In the genomic region with DNA sequence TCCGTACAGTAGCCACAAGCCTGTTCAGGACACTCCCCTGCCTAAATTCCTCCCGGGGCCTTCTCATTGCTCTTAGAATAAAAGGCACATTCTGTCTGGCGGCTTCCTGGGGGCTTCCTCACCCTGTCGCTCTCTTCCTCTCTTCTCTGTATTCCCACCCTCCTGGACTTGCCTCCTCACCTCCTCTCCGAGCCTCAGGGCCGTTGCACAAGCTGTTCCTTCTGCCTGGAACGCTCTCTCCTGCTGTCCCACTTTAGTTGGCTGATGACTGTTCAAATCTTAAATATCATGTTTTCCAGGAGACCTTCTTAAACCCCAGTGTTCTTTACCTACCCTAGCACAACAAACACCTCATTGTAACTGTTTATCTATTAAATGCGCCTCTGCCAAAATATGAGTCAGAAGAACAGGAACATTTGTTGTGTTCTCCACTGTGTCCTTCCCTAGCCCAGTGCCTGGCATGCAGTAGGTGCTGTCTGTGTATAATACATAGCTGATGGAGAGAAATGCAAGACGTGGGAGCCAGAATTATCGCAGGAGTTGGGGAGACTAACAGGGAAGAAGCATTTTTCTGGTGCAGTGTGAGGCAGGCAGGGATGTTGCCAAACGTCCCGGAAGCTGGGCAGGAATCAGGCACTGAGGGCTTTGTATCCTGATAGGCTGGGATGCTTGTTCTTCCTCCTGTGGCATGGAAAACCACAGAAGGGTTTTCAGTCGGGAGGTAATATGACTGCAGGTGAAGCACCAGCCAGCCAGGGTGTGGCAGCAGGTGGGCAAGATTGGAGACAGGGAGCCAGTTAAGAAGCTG, we compare ENCODE assay signal across 12 cellular contexts. TPM values are rescaled to one million over a fixed set of nuclear protein-coding genes. Genes with fewer than 3 reads are reported as not detected.
DNase-seq lines count a peak whose midpoint lies in the region; ATAC-seq and TF ChIP-seq lines count a peak whose summit lies in the region.
"Had no signal": no experiment of that assay in that cellular context is flagged by ENCODE, and none has a peak within 500 bp of the region (broad histone marks: within the 10 kb centered on the region; RNA-seq: fewer than 3 reads in every experiment).

No MANE protein-coding gene starts in this region.

- H3K4me1 Mint-ChIP-seq in naive thymus-derived CD8-positive, alpha-beta T cell = no peaks in the 10 kb centered on the region
- H3K4me1 Mint-ChIP-seq in activated T-cell treated with anti-CD3 and anti-CD28 coated beads, Interleukin-2, amount 50 U/mL, for 72 hours (ENCODE audit: low read depth) = peaks cover 6% of the 10 kb centered on the region

- intact Hi-C loops in dorsolateral prefrontal cortex (cut with DNase I) = no loop called here

- H3K4me3 Mint-ChIP-seq in naive thymus-derived CD8-positive, alpha-beta T cell = no peak overlapping the region
- H3K4me3 Mint-ChIP-seq in activated T-cell treated with anti-CD3 and anti-CD28 coated beads, Interleukin-2, amount 50 U/mL, for 72 hours = no peak overlapping the region
- H3K4me3 Mint-ChIP-seq: CD4-positive, alpha-beta memory T cell had no signal

- H3K27ac ChIP-seq in dorsolateral prefrontal cortex = peak overlapping the region in 58 of 59 donors; percentile 1 to 91 (median 79)

- no peak for ATAC-seq in naive thymus-derived CD8-positive, alpha-beta T cell
- ATAC-seq in GM18498 (IDR thresholded peaks at IDR 0.05; ENCODE audit: unreplicated experiment) (no peak), HG03442 (IDR thresholded peaks at IDR 0.05; ENCODE audit: unreplicated experiment) (no peak)
- no peak for ATAC-seq in activated T-cell treated with anti-CD3 and anti-CD28 coated beads, Interleukin-2, amount 50 U/mL, for 72 hours (replicated peaks in 1 of 2)

- peak overlapping the region in 1 of 10 donors; percentile 35 for H3K27ac Mint-ChIP-seq in naive thymus-derived CD8-positive, alpha-beta T cell
- no peak overlapping the region for H3K27ac Mint-ChIP-seq in activated T-cell treated with anti-CD3 and anti-CD28 coated beads, Interleukin-2, amount 50 U/mL, for 72 hours

- DNase-seq in Ammon's horn (ENCODE audit: low spot score) (peak; percentile 74), NCI-H2107 treated with DMSO at 0.1 percent for 48 hours (lab: John Stamatoyannopoulos, UW; ENCODE audit: unreplicated experiment) (peak; percentile 85), dorsolateral prefrontal cortex (peak in 5 of 10 donors; percentile 47 to 56 (median 50)), myocyte (ENCODE audit: low read depth) (peak; percentile 43)
- no peak for DNase-seq in naive thymus-derived CD8-positive, alpha-beta T cell
- DNase-seq in activated T-cell treated with anti-CD3 and anti-CD28 coated beads, Interleukin-2, amount 50 U/mL, for 72 hours = no peak
- DNase-seq: CD4-positive, alpha-beta memory T cell; OCI-M1; retina; stimulated activated CD8-positive, alpha-beta memory T cell treated with anti-CD3 and anti-CD28 coated beads, Interleukin-4, amount 100 ng/mL, for 48 hours had no signal

- POLR2A ChIA-PET in naive thymus-derived CD8-positive, alpha-beta T cell (lab: Charles Lee) = no interaction called here

- no peaks in the 10 kb centered on the region for H3K9me3 Mint-ChIP-seq in naive thymus-derived CD8-positive, alpha-beta T cell
- no peaks in the 10 kb centered on the region for H3K9me3 Mint-ChIP-seq in activated T-cell treated with anti-CD3 and anti-CD28 coated beads, Interleukin-2, amount 50 U/mL, for 72 hours
- H3K9me3 Mint-ChIP-seq: CD4-positive, alpha-beta memory T cell had no signal

- no peak overlapping the region for H3K4me3 ChIP-seq in dorsolateral prefrontal cortex

- peaks cover 0 to 3% (median 0%) of the 10 kb centered on the region in 5 donors for H3K27me3 Mint-ChIP-seq in naive thymus-derived CD8-positive, alpha-beta T cell
- H3K27me3 Mint-ChIP-seq in activated T-cell treated with anti-CD3 and anti-CD28 coated beads, Interleukin-2, amount 50 U/mL, for 72 hours (ENCODE audit: low read depth) = peaks cover 7% of the 10 kb centered on the region

- no peak for TF ChIP-seq CTCF in dorsolateral prefrontal cortex (IDR thresholded peaks at IDR 0.05 in 54 of 56, conservative IDR thresholded peaks at IDR 0.05 in 2 of 56; ENCODE audit: low read depth in 1 of 56, partially characterized antibody in 56 of 56)

- no peaks in the 10 kb centered on the region for H3K36me3 Mint-ChIP-seq in naive thymus-derived CD8-positive, alpha-beta T cell
- H3K36me3 Mint-ChIP-seq in activated T-cell treated with anti-CD3 and anti-CD28 coated beads, Interleukin-2, amount 50 U/mL, for 72 hours (ENCODE audit: insufficient read depth in 2 of 2) = no peaks in the 10 kb centered on the region

- no peaks in the 10 kb centered on the region for H3K27me3 ChIP-seq in dorsolateral prefrontal cortex

RNA-seq across cellular contexts. Expression of a gene that starts 24.1 kb away (rescaled TPM):
- total RNA-seq in dorsolateral prefrontal cortex = 10 to 100 TPM; 55.1 to 96.7 (median 78.0) TPM
- total RNA-seq in myocyte = 74.7 and 85.8 TPM in 2 replicates
- 44.7 TPM for polyA plus RNA-seq in myocyte (2012)
- total RNA-seq in naive thymus-derived CD8-positive, alpha-beta T cell = 100 to 1,000 TPM; 123 to 131 TPM
- polyA plus RNA-seq in naive thymus-derived CD8-positive, alpha-beta T cell = 100 to 1,000 TPM in 1 of 3 donors, 10 to 100 TPM in 2; 87.6 to 106 (median 97.8) TPM
- total RNA-seq in activated T-cell treated with anti-CD3 and anti-CD28 coated beads, Interleukin-2, amount 50 U/mL, for 72 hours = 100 to 1,000 TPM; 108 to 110 TPM

RNA-seq across cellular contexts. Expression of a gene that starts 44.2 kb away (rescaled TPM):
- total RNA-seq in dorsolateral prefrontal cortex (100 to 1,000 TPM; 184 to 392 (median 248) TPM), myocyte (733 and 867 TPM in 2 replicates)
- polyA plus RNA-seq in myocyte (2012) = 256 TPM
- total RNA-seq in naive thymus-derived CD8-positive, alpha-beta T cell = 100 to 1,000 TPM; 266 to 275 TPM
- 10 to 100 TPM; 13.3 to 67.1 (median 20.1) TPM for polyA plus RNA-seq in naive thymus-derived CD8-positive, alpha-beta T cell
- total RNA-seq in activated T-cell treated with anti-CD3 and anti-CD28 coated beads, Interleukin-2, amount 50 U/mL, for 72 hours = 100 to 1,000 TPM; 131 to 142 TPM

RNA-seq across cellular contexts. Expression of a gene that starts 50.9 kb away (rescaled TPM):
- 10 to 100 TPM; 41.0 to 81.9 (median 61.8) TPM for total RNA-seq in dorsolateral prefrontal cortex
- 82.4 and 93.9 TPM in 2 replicates for total RNA-seq in myocyte
- 133 TPM for polyA plus RNA-seq in myocyte (2012)
- total RNA-seq in naive thymus-derived CD8-positive, alpha-beta T cell = 10 to 100 TPM; 44.6 to 53.7 TPM
- 100 to 1,000 TPM in 2 of 3 donors, 10 to 100 TPM in 1; 99.9 to 115 (median 110) TPM for polyA plus RNA-seq in naive thymus-derived CD8-positive, alpha-beta T cell
- total RNA-seq in activated T-cell treated with anti-CD3 and anti-CD28 coated beads, Interleukin-2, amount 50 U/mL, for 72 hours = 10 to 100 TPM; 46.2 to 56.2 TPM

Comparison
In these comparisons a context has a peak if more than half of its experiments do, and no peak if none do; other contexts are left out.
1. DNase-seq: peak in Ammon's horn (single experiment), NCI-H2107 treated with DMSO at 0.1 percent for 48 hours (single experiment) and myocyte (single experiment); none in naive thymus-derived CD8-positive, alpha-beta T cell (0 of 10) and activated T-cell treated with anti-CD3 and anti-CD28 coated beads, Interleukin-2, amount 50 U/mL, for 72 hours (0 of 2).